Comparison of ENCODE assay signal across 33 cellular contexts in genomic region chr3:18010001-18010400, GRCh38.
"Had no signal": no experiment of that assay in that cellular context is flagged by ENCODE, and none has a peak within 500 bp of the region (broad histone marks: within the 10 kb centered on the region; RNA-seq: fewer than 3 reads in every experiment).

No MANE protein-coding gene starts in this region.

- H3K36me3 ChIP-seq: esophagus squamous epithelium, sigmoid colon, uterus had no signal

- H3K9me3 ChIP-seq: esophagus squamous epithelium, psoas muscle, sigmoid colon, uterus had no signal

- H3K4me3 ChIP-seq: esophagus squamous epithelium, psoas muscle, sigmoid colon, uterus had no signal

- ATAC-seq: activated CD8-positive, alpha-beta T cell treated with anti-CD3 and anti-CD28 coated beads for 36 hours; activated T-cell treated with anti-CD3 and anti-CD28 coated beads, Interleukin-2, amount 50 U/mL, for 4 hours; activated T-helper 17 cell treated with anti-CD3 and anti-CD28 coated beads, Interleukin-2, amount 50 U/mL, for 72 hours; left colon; psoas muscle; stimulated activated memory B cell treated with anti-CD40 and anti-IgM and Interleukin-4, amounts not matched to agents 10 μg/mL and 1 μg/mL and 100 μg/mL, for 72 hours; stimulated activated naive CD8-positive, alpha-beta T cell treated with anti-CD3 and anti-CD28 coated beads, Interleukin-15, amount 100 ng/mL, for 72 hours had no signal

- H2AFZ ChIP-seq: parathyroid adenoma had no signal

- H3K79me2 ChIP-seq: parathyroid adenoma had no signal

- DNase-seq: activated B cell treated with CpG ODN at 0.5 μM for 24 hours; activated CD4-positive, alpha-beta T cell treated with anti-CD3 and anti-CD28 coated beads, Interleukin-2, amount 50 U/mL, for 1 hour; activated CD8-positive, alpha-beta T cell treated with anti-CD3 and anti-CD28 coated beads for 36 hours; activated gamma-delta T cell treated with Interleukin-2 at 50 U/mL for 16 hours; activated naive CD4-positive, alpha-beta T cell treated with anti-CD3 and anti-CD28 coated beads, Interleukin-2, amount 50 U/mL, for 16 hours; activated T-cell treated with anti-CD3 and anti-CD28 coated beads, Interleukin-2, amount 50 U/mL, for 4 hours; amniotic stem cell; central memory CD4-positive, alpha-beta T cell; dermis blood vessel endothelial cell; effector CD4-positive, alpha-beta T cell; esophagus squamous epithelium; head of caudate nucleus; hypothalamus; immature natural killer cell; kidney; left colon; mammary epithelial cell; naive B cell; nephron progenitor cell; psoas muscle; sigmoid colon; small intestine; stimulated activated CD4-positive, alpha-beta T cell treated with anti-CD3 and anti-CD28 coated beads, Interleukin-1b, Interleukin-23, amount 100 ng/mL, for 48 hours; stimulated activated CD4-positive, alpha-beta T cell treated with anti-CD3 and anti-CD28 coated beads, Interleukin-4, amount 100 ng/mL, for 4 hours; stimulated activated CD8-positive, alpha-beta memory T cell treated with anti-CD3 and anti-CD28 coated beads, Interleukin-4, amount 100 ng/mL, for 48 hours; stimulated activated naive CD8-positive, alpha-beta T cell treated with anti-CD3 and anti-CD28 coated beads, Interleukin-15, amount 100 ng/mL, for 72 hours; substantia nigra; T1000; uterus had no signal

- H3K4me1 ChIP-seq: esophagus squamous epithelium, parathyroid adenoma, psoas muscle, sigmoid colon, uterus had no signal

- H3K27me3 ChIP-seq: esophagus squamous epithelium, sigmoid colon, uterus had no signal

- H3K27ac ChIP-seq: epithelial cell of prostate, esophagus squamous epithelium, parathyroid adenoma, psoas muscle, sigmoid colon, uterus had no signal
